9 cellular contexts compared by ENCODE assay signal in the genomic region with DNA sequence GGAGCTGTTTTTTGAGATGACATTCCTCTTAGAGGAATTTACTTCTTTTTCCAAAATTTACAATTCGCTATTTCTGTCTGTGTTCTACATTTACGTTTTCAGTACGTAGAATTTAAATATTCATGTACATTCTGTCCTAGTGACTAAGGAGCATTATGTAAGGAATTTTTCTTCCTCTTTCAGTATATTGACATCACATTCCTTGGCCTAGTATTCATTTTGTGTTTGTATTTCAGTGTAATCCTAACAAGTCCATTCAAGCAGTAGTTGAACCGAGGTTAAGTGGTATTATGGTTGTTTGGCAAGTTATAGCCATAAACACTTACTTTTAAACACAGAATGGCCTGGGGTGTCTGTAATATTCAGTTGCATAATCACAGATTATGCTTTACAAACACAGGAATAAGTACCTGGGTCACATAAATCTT. TPM values are rescaled to one million over a fixed set of nuclear protein-coding genes. Genes with fewer than 3 reads are reported as not detected.
DNase-seq lines count a peak whose midpoint lies in the region; ATAC-seq, FAIRE-seq and TF ChIP-seq lines count a peak whose summit lies in the region.
"Had no signal": no experiment of that assay in that cellular context is flagged by ENCODE, and none has a peak within 500 bp of the region (broad histone marks: within the 10 kb centered on the region; RNA-seq: fewer than 3 reads in every experiment).

No MANE protein-coding gene starts in this region.

- H3K27me3 Mint-ChIP-seq in CD4-positive, alpha-beta memory T cell = no peaks in the 10 kb centered on the region

- peak overlapping the region; percentile 7 for H3K4me3 ChIP-seq in RWPE2 (ENCODE audit: severe bottlenecking)
- H3K4me3 ChIP-seq in spleen = no peak overlapping the region
- H3K4me3 ChIP-seq in CD4-positive, alpha-beta memory T cell (ENCODE audit: low read length in 2 of 2) = no peak overlapping the region

- WGBS in spleen, 5 donors = 59 to 79% (median 74%) methylated on average over 4 of the region's 4 CpGs

- CTCF ChIA-PET in CD4-positive, alpha-beta memory T cell (lab: Charles Lee; ENCODE audit: partially characterized antibody) = no interaction called here

- ATAC-seq in RWPE2 (ENCODE audit: low read depth) = peak; percentile 82
- ATAC-seq in GM18873 (IDR thresholded peaks at IDR 0.05; ENCODE audit: low FRiP score, unreplicated experiment) = no peak

- H3K4me1 Mint-ChIP-seq in CD4-positive, alpha-beta memory T cell = peaks cover 10 to 24% (median 17%) of the 10 kb centered on the region in 4 donors

- no peak overlapping the region for H3K27ac Mint-ChIP-seq in CD4-positive, alpha-beta memory T cell

- peak overlapping the region; percentile 100 for H3K27ac ChIP-seq in RWPE2 (ENCODE audit: poor library complexity, severe bottlenecking)
- peak overlapping the region in 6 of 8 donors; percentile 12 to 73 (median 50) for H3K27ac ChIP-seq in spleen
- H3K27ac ChIP-seq in CD4-positive, alpha-beta memory T cell (ENCODE audit: low read depth, low read length) = no peak overlapping the region

- TF ChIP-seq POLR2A in spleen (IDR thresholded peaks at IDR 0.05) = no peak

- H3K4me3 Mint-ChIP-seq in CD4-positive, alpha-beta memory T cell = no peak overlapping the region

- peaks cover 0 to 5% (median 4%) of the 10 kb centered on the region in 8 donors for H3K9me3 Mint-ChIP-seq in CD4-positive, alpha-beta memory T cell

- no peak for FAIRE-seq in GM19239 (lab: Jason Lieb, UNC)

- H3K36me3 Mint-ChIP-seq in CD4-positive, alpha-beta memory T cell = peaks cover 0 to 4% of the 10 kb centered on the region in 2 donors

- peak; percentile 36 for DNase-seq in H4 (ENCODE audit: low spot score)
- no peak for DNase-seq in RWPE2 (ENCODE audit: low spot score)
- DNase-seq in fibroblast of gingiva (ENCODE audit: low read depth) = peak; percentile 82
- no peak for DNase-seq in spleen
- DNase-seq in CD4-positive, alpha-beta memory T cell = no peak
- DNase-seq in GM19239 (ENCODE audit: insufficient read length, low spot score) = no peak
- no peak for DNase-seq in NCI-H1092 treated with DMSO at 0.1 percent for 48 hours (lab: John Stamatoyannopoulos, UW)
- DNase-seq: activated gamma-delta T cell had no signal

- no peaks in the 10 kb centered on the region for H3K9me3 ChIP-seq in RWPE2 (ENCODE audit: severe bottlenecking)
- H3K9me3 ChIP-seq in spleen = peaks cover 0 to 10% (median 6%) of the 10 kb centered on the region in 8 donors
- no peaks in the 10 kb centered on the region for H3K9me3 ChIP-seq in CD4-positive, alpha-beta memory T cell (ENCODE audit: control insufficient read depth in 1 of 2, low read length in 2 of 2)

- H3K4me1 ChIP-seq in RWPE2 (ENCODE audit: insufficient read depth, poor library complexity, severe bottlenecking) (peaks cover 41% of the 10 kb centered on the region), spleen (peaks cover 14 to 37% (median 23%) of the 10 kb centered on the region in 6 donors)
- peaks cover 6% of the 10 kb centered on the region for H3K4me1 ChIP-seq in CD4-positive, alpha-beta memory T cell (ENCODE audit: insufficient read depth, low read length)

- POLR2A ChIA-PET in CD4-positive, alpha-beta memory T cell (lab: Charles Lee; ENCODE audit: partially characterized antibody) = no interaction called here

- H3K27me3 ChIP-seq in RWPE2 (ENCODE audit: insufficient read depth, poor library complexity, severe bottlenecking) (no peaks in the 10 kb centered on the region), spleen (replicated peaks in 1 of 7) (no peaks in the 10 kb centered on the region)
- H3K27me3 ChIP-seq in CD4-positive, alpha-beta memory T cell (ENCODE audit: insufficient read depth, low read length) = no peaks in the 10 kb centered on the region

- intact Hi-C loops in spleen (cut with DNase I; ENCODE audit: low total_unique reads) = no loop called here
- intact Hi-C loops in CD4-positive, alpha-beta memory T cell (cut with micrococcal nuclease) = no loop called here

- H3K36me3 ChIP-seq in RWPE2 (ENCODE audit: low read depth) (peaks cover 10% of the 10 kb centered on the region; the same call in 1 of the 2 replicates), spleen (no peaks in the 10 kb centered on the region)
- no peaks in the 10 kb centered on the region for H3K36me3 ChIP-seq in CD4-positive, alpha-beta memory T cell (ENCODE audit: insufficient read depth, low read length)

- TF ChIP-seq CTCF in RWPE2 (IDR thresholded peaks at IDR 0.05; ENCODE audit: poor library complexity, severe bottlenecking) (no peak), spleen (IDR thresholded peaks at IDR 0.05 in 8 of 11, conservative IDR thresholded peaks at IDR 0.05 in 3 of 11) (no peak)

RNA-seq across cellular contexts. Expression of a gene that starts 52.1 kb away (rescaled TPM):
- total RNA-seq in H4 (2014; rRNA removed; shearing (Covaris generic)) = 15.6 and 18.4 TPM in 2 replicates
- total RNA-seq in spleen = 100 to 1,000 TPM in 6 of 7 donors, 10 to 100 TPM in 1; 98.7 to 167 (median 146) TPM
- 10 to 100 TPM; 11.9 to 27.9 (median 21.5) TPM for polyA plus RNA-seq in spleen
- 10 to 100 TPM; 39.9 to 41.0 TPM for total RNA-seq in CD4-positive, alpha-beta memory T cell
- polyA plus RNA-seq in CD4-positive, alpha-beta memory T cell = 10 to 100 TPM in 1 of 2 donors, 1 to 10 TPM in 1; 4.9 to 23.6 TPM

Comparison
In these comparisons a context has a peak if more than half of its experiments do, and no peak if none do; other contexts are left out.
1. DNase-seq: peak in H4 (single experiment) and fibroblast of gingiva (single experiment); none in RWPE2 (single experiment), spleen (single experiment), CD4-positive, alpha-beta memory T cell (0 of 5), GM19239 (single experiment) and NCI-H1092 treated with DMSO at 0.1 percent for 48 hours (single experiment).